8 cellular contexts compared by ENCODE assay signal in the genomic region with DNA sequence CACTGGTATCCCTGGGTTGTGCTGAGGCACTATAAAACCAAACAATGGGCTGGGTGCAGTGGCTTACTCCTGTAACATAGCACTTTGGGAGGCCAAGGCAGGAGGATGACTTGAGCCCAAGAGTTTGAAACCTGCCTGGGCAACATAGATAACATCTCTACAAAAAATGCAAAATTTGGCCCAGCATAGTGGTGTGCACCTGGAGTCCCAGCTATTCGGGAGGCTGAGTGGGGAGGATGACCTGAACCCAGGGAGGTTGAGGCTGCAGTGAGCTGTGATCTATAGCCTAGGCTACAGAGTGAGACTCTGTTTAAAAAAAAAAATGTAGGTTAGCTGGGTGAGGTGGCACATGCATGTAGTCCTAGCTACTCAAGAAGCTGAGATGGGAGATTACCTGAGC.
"Had no signal": no experiment of that assay in that cellular context is flagged by ENCODE, and none has a peak within 500 bp of the region (broad histone marks: within the 10 kb centered on the region; RNA-seq: fewer than 3 reads in every experiment).

No MANE protein-coding gene starts in this region.

- H3K4me2 ChIP-seq: GM23338 had no signal

- DNase-seq: H9, HCEC 1CT, IMR-90, KBM-7 had no signal

- H3K4me3 ChIP-seq: GM23338 had no signal

- ATAC-seq: GM23338 had no signal

- FAIRE-seq: H1, H54 had no signal

- H3K27ac ChIP-seq: HL-60 had no signal

- H2AFZ ChIP-seq: GM23338 had no signal
